In the genomic region with DNA sequence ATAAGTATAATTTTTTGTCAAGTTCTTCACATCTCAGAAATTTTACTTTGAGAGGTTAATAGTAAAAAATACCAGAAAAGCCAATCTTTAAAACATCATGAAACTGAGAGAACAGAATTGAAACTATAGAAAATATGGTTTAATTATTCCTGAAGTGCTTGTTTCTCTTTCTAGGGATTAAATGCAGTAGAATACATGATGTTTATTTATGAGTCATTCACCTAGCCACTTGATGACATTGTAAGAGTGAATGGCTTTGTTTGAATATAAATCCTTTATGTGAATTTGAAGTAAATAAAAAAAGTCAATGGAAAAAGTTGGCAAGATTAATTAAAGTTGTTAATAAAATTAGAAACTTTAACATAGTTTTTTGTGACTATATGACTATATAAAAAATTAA, we compare ENCODE assay signal across 17 cellular contexts. TPM values are rescaled to one million over a fixed set of nuclear protein-coding genes. Genes with fewer than 3 reads are reported as not detected.
DNase-seq lines count a peak whose midpoint lies in the region; ATAC-seq, FAIRE-seq and TF ChIP-seq lines count a peak whose summit lies in the region.
"Had no signal": no experiment of that assay in that cellular context is flagged by ENCODE, and none has a peak within 500 bp of the region (broad histone marks: within the 10 kb centered on the region; RNA-seq: fewer than 3 reads in every experiment).

No MANE protein-coding gene starts in this region.

- no peaks in the 10 kb centered on the region for H3K27me3 ChIP-seq in small intestine (ENCODE audit: control insufficient read depth in 2 of 2, insufficient read depth in 2 of 2, low read length in 2 of 2)
- no peaks in the 10 kb centered on the region for H3K27me3 ChIP-seq in A673 (replicated peaks; ENCODE audit: insufficient read depth, low read depth, low read length, poor library complexity)
- no peaks in the 10 kb centered on the region for H3K27me3 ChIP-seq in WERI-Rb-1 (ENCODE audit: insufficient read depth, low read depth, severe bottlenecking)
- H3K27me3 ChIP-seq: Peyer's patch, SJCRH30 had no signal

- no peaks in the 10 kb centered on the region for H3K4me1 ChIP-seq in small intestine (ENCODE audit: control insufficient read depth in 2 of 2, insufficient read depth in 1 of 2, low read depth in 1 of 2, low read length in 1 of 2)
- no peaks in the 10 kb centered on the region for H3K4me1 ChIP-seq in A673 (ENCODE audit: insufficient read depth, low read length, poor library complexity, severe bottlenecking)
- H3K4me1 ChIP-seq: Peyer's patch, SJCRH30 had no signal

- FAIRE-seq in G401.6 (lab: Jason Lieb, UNC) (peak; percentile 71), small intestine (lab: Jason Lieb, UNC) (peak; percentile 67)
- FAIRE-seq: GM12892 had no signal

- H3K36me3 ChIP-seq in small intestine (ENCODE audit: control insufficient read depth in 2 of 2, insufficient read depth in 2 of 2, low read length in 2 of 2): peaks cover 5 to 18% of the 10 kb centered on the region in 2 donors
- H3K36me3 ChIP-seq in A673 (ENCODE audit: insufficient read depth, low read length, poor library complexity, severe bottlenecking): peaks cover 39% of the 10 kb centered on the region
- peaks cover 40% of the 10 kb centered on the region for H3K36me3 ChIP-seq in WERI-Rb-1

- no peak for TF ChIP-seq CTCF in fibroblast of mammary gland (conservative IDR thresholded peaks at IDR 0.05; ENCODE audit: control insufficient read depth, insufficient read depth, low read depth, low read length)
- no peak for TF ChIP-seq CTCF in A673 (conservative IDR thresholded peaks at IDR 0.05; ENCODE audit: low read depth, low read length)
- no peak for TF ChIP-seq CTCF in WERI-Rb-1 (IDR thresholded peaks at IDR 0.05; ENCODE audit: low read depth, low read length)

- POLR2A ChIA-PET in A673 (lab: Charles Lee; ENCODE audit: low non-redundant PET): no interaction called here

- no peak overlapping the region for H3K4me3 ChIP-seq in fibroblast of mammary gland (ENCODE audit: control insufficient read depth, low read depth, low read length)
- H3K4me3 ChIP-seq in small intestine (ENCODE audit: low read depth in 1 of 2, low read length in 2 of 2): no peak overlapping the region
- no peak overlapping the region for H3K4me3 ChIP-seq in A673 (ENCODE audit: low read depth, low read length, poor library complexity, severe bottlenecking)
- no peak overlapping the region for H3K4me3 ChIP-seq in WERI-Rb-1 (ENCODE audit: low read depth, low read length)
- H3K4me3 ChIP-seq: Peyer's patch, SJCRH30 had no signal

- no peak for ATAC-seq in HG02759 (IDR thresholded peaks at IDR 0.05; ENCODE audit: unreplicated experiment)

- no peaks in the 10 kb centered on the region for H3K9me3 ChIP-seq in small intestine (ENCODE audit: control insufficient read depth, low read depth)
- H3K9me3 ChIP-seq in A673 (ENCODE audit: low read depth, low read length, poor library complexity, severe bottlenecking): no peaks in the 10 kb centered on the region
- H3K9me3 ChIP-seq in WERI-Rb-1 (ENCODE audit: severe bottlenecking): no peaks in the 10 kb centered on the region
- H3K9me3 ChIP-seq: Peyer's patch, SJCRH30 had no signal

- intact Hi-C loops in A673 (cut with micrococcal nuclease; ENCODE audit: unreplicated experiment): no loop called here

- H3K27ac ChIP-seq in small intestine (ENCODE audit: low read depth in 1 of 2, low read length in 1 of 2) (no peak overlapping the region), A673 (ENCODE audit: low read depth, low read length, poor library complexity, severe bottlenecking) (no peak overlapping the region), WERI-Rb-1 (no peak overlapping the region)
- H3K27ac ChIP-seq: Peyer's patch, SJCRH30 had no signal

- no TSS peak for BruUV-seq in A673 (replicated peaks; lab: Mats Ljungman, UMichigan)

- DNase-seq in M059J (ENCODE audit: low read depth) (peak; percentile 29), fibroblast of mammary gland (ENCODE audit: low read depth) (peak; percentile 7), small intestine (no peak), A673 (ENCODE audit: low spot score) (no peak), WERI-Rb-1 (no peak)
- DNase-seq: CD4-positive, CD25-positive, alpha-beta regulatory T cell; DMS79 treated with DMSO at 0.1 percent for 48 hours; NCI-H1694; NCI-H2081 treated with DMSO at 0.1 percent for 48 hours; NCI-H2171 treated with DMSO at 0.1 percent for 48 hours; NCI-H524 treated with DMSO at 0.1 percent for 48 hours; NCI-H82; Peyer's patch; SJCRH30 had no signal

- CTCF ChIA-PET in A673 (lab: Charles Lee): no interaction called here

RNA-seq across cellular contexts. Expression of gene KTN1, which starts 48.4 kb away (rescaled TPM):
- 74.6 and 76.6 TPM in 2 replicates for total RNA-seq in M059J (2014; rRNA removed; shearing (Covaris generic))
- 10 to 100 TPM; 42.9 to 83.7 (median 51.9) TPM for polyA plus RNA-seq in small intestine
- 170 and 199 TPM in 2 replicates for total RNA-seq in A673 (2021)

Comparison
In these comparisons a context has a peak if more than half of its experiments do, and no peak if none do; other contexts are left out.
1. DNase-seq: peak in M059J (single experiment) and fibroblast of mammary gland (single experiment); none in small intestine (single experiment), A673 (single experiment) and WERI-Rb-1 (single experiment).